Comparison of ENCODE assay signal across 8 cellular contexts in the genomic region with DNA sequence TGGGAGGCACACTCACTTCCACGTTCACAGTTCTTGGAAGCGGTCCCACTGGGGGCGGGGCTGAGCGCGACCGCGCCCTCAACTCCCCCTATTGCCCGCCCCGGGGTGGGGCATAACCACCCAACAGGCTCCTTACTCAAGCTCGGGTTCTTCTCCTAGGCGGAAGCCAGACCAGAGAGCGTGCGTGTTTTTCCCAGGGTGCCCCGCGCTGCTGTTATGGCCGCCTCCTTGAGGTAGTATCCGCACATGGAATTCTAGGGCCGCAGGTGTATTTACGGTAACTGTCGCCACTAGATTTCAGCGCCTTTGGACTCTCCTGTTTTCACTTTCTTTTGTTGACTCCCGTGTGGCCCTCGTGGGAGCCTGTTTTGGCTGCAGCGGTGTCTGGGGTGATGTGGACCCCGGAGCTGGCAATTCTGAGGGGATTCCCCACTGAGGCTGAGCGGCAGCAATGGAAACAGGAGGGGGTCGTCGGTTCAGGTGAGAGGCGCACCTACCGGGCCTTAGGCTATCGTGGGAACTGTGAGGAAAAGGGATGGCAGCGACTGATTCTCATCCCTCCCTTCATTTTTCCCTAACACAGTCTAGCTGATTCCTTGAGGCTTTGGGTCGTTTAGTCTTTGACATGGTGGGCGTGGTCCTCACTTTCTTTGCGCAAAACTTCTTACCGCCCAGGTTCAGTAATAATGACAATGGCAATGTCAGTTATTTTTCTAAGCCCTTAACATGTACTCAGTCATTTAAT. TPM values are rescaled to one million over a fixed set of nuclear protein-coding genes. Genes with fewer than 3 reads are reported as not detected.
DNase-seq lines count a peak whose midpoint lies in the region; ATAC-seq, FAIRE-seq and TF ChIP-seq lines count a peak whose summit lies in the region.

TSS of gene TTC27 (plus strand) at position 150 of the 745 bp plus-strand sequence. CDS start at position 393, 243 bp downstream.

- H3K4me1 ChIP-seq in adrenal gland (replicated peaks in 1 of 2) (peaks cover 0 to 19% of the 10 kb centered on the region in 2 donors), heart right ventricle (peaks cover 0 to 24% (median 14%) of the 10 kb centered on the region in 9 donors), upper lobe of right lung (peaks cover 17% of the 10 kb centered on the region)

- H3K27ac Mint-ChIP-seq in T-cell: peak within 1 kb of the TSS; percentile 51 to 87

- no peaks in the 10 kb centered on the region for H3K9me3 ChIP-seq in adrenal gland (replicated peaks in 1 of 3)
- H3K9me3 ChIP-seq in heart right ventricle: no peaks in the 10 kb centered on the region
- H3K9me3 ChIP-seq in upper lobe of right lung: no peaks in the 10 kb centered on the region

- peak within 1 kb of the TSS; percentile 58 to 94 (median 80) for H3K4me3 ChIP-seq in adrenal gland
- H3K4me3 ChIP-seq in heart right ventricle: peak within 1 kb of the TSS; percentile 53 to 97 (median 88)
- peak within 1 kb of the TSS; percentile 86 for H3K4me3 ChIP-seq in upper lobe of right lung

- no peaks in the 10 kb centered on the region for H3K27me3 Mint-ChIP-seq in T-cell

- H3K27me3 ChIP-seq in adrenal gland: no peaks in the 10 kb centered on the region
- no peaks in the 10 kb centered on the region for H3K27me3 ChIP-seq in heart right ventricle
- no peaks in the 10 kb centered on the region for H3K27me3 ChIP-seq in upper lobe of right lung

- TF ChIP-seq POLR2A in GM12891 (IDR thresholded peaks at IDR 0.05; ENCODE audit: low read depth, low read length): peak; percentile 77
- TF ChIP-seq POLR2A in adrenal gland (IDR thresholded peaks at IDR 0.05): peak in 1 of 2 donors; percentile 40

- H3K36me3 ChIP-seq in adrenal gland (replicated peaks in 1 of 2) (peaks cover 0 to 16% of the 10 kb centered on the region in 2 donors), heart right ventricle (peaks cover 0 to 37% (median 14%) of the 10 kb centered on the region in 9 donors), upper lobe of right lung (peaks cover 18% of the 10 kb centered on the region)

- peak within 1 kb of the TSS; percentile 87 to 91 (median 89) for H3K4me3 Mint-ChIP-seq in T-cell

- POLR2A ChIA-PET in T-cell (lab: Charles Lee): interaction anchor here in 1 of 2 donors (0.6 kb wide), 1 partner anchor 590 kb away, joined by 3 read pairs; no protein-coding TSS in a partner anchor

- intact Hi-C loops in adrenal gland (cut with DNase I): no loop called here
- intact Hi-C loops in heart right ventricle (cut with DNase I): loop anchor here in 1 of 10 donors (10.0 kb wide), 1 partner anchor 117 kb away; no protein-coding TSS in a partner anchor
- intact Hi-C loops in posterior cingulate gyrus (cut with DNase I): no loop called here
- intact Hi-C loops in upper lobe of right lung (cut with DNase I): no loop called here

- peaks cover 24% of the 10 kb centered on the region for H3K36me3 Mint-ChIP-seq in T-cell

- TF ChIP-seq CTCF in adrenal gland (IDR thresholded peaks at IDR 0.05) (peak in 1 of 6 experiments; percentile 15), heart right ventricle (IDR thresholded peaks at IDR 0.05) (peak in 2 of 9 donors; percentile 4 to 12), upper lobe of right lung (IDR thresholded peaks at IDR 0.05) (no peak)

- CTCF ChIA-PET in T-cell (lab: Charles Lee): interaction anchor here in 1 of 2 donors (1.1 kb wide), 1 partner anchor 955 kb away, joined by 5 read pairs; no protein-coding TSS in a partner anchor

- H3K9me3 Mint-ChIP-seq in T-cell: no peaks in the 10 kb centered on the region

- peak; percentile 99 for ATAC-seq in HG02840 (IDR thresholded peaks at IDR 0.05; ENCODE audit: low FRiP score, unreplicated experiment)
- ATAC-seq in T-cell (replicated peaks in 1 of 4): peak; percentile 100
- ATAC-seq in heart right ventricle: peak; percentile 99 to 100 (median 100)
- peak; percentile 100 for ATAC-seq in upper lobe of right lung

- peaks cover 31 to 34% (median 33%) of the 10 kb centered on the region in 3 donors for H3K4me1 Mint-ChIP-seq in T-cell

- 0 to 1% (median 1%) methylated on average over 17 to 36 of the region's 36 CpGs for WGBS in adrenal gland, 4 donors
- WGBS in heart right ventricle, 2 donors: 0% methylated on average over 36 of the region's 36 CpGs

- FAIRE-seq in GM12891 (lab: Jason Lieb, UNC): peak; percentile 93

- peak; percentile 85 for DNase-seq in GM12891 (ENCODE audit: insufficient read length, low spot score)
- peak; percentile 46 for DNase-seq in NCI-H1436 treated with DMSO at 0.1 percent for 48 hours (lab: John Stamatoyannopoulos, UW)
- DNase-seq in T-cell: peak; percentile 90 to 97 (median 93)
- DNase-seq in adrenal gland: peak; percentile 96 to 98 (median 97)
- peak; percentile 95 to 96 for DNase-seq in heart right ventricle
- DNase-seq in posterior cingulate gyrus: peak; percentile 92 to 99 (median 96)
- DNase-seq in upper lobe of right lung: peak; percentile 96

- peak within 1 kb of the TSS in 3 of 5 donors; percentile 64 to 71 (median 70) for H3K27ac ChIP-seq in adrenal gland
- peak within 1 kb of the TSS in 9 of 10 donors; percentile 69 to 78 (median 73) for H3K27ac ChIP-seq in heart right ventricle
- H3K27ac ChIP-seq in upper lobe of right lung: peak within 1 kb of the TSS; percentile 56

TF ChIP-seq in GM12891, 5 proteins besides CTCF, POLR2A, EP300 and RAD21:
- TF ChIP-seq TAF1 (IDR thresholded peaks at IDR 0.05; ENCODE audit: low read depth, low read length): peak; percentile 73
- no peak for TF ChIP-seq PAX5 (IDR thresholded peaks at IDR 0.05; ENCODE audit: insufficient read depth, low read length, severe bottlenecking)
- TF ChIP-seq POLR2AphosphoS5 (IDR thresholded peaks at IDR 0.05; ENCODE audit: low read depth, low read length): peak; percentile 83
TF ChIP-seq in GM12891: peak in this region for 2.

RNA-seq across cellular contexts. Expression of gene TTC27, which starts in this region (rescaled TPM):
- polyA plus RNA-seq in GM12891 (2012; ENCODE audit: low read depth, missing spikeins): 19.0 TPM
- total RNA-seq in T-cell (10 to 100 TPM; 17.9 to 23.3 (median 21.6) TPM), adrenal gland (10 to 100 TPM in 7 of 8 donors, 1 to 10 TPM in 1; 8.3 to 31.1 (median 19.8) TPM), heart right ventricle (10 to 100 TPM in 9 of 10 donors, 1 to 10 TPM in 1; 9.7 to 17.3 (median 12.5) TPM), upper lobe of right lung (10.3 TPM)
- polyA plus RNA-seq in adrenal gland (10 to 100 TPM in 1 of 3 donors, 1 to 10 TPM in 2; 5.7 to 22.9 (median 5.8) TPM), heart right ventricle (1 to 10 TPM; 4.8 to 9.6 TPM)

Comparison
In these comparisons a context has a peak if more than half of its experiments do, and no peak if none do; other contexts are left out.
1. Peak in every context shown above with its lines: DNase-seq, ATAC-seq, H3K4me3 ChIP-seq and H3K27ac ChIP-seq.
2. DNase-seq: peak in every context shown above with its lines; median percentile 97 in adrenal gland; 96 in posterior cingulate gyrus; 96 in upper lobe of right lung; 96 in heart right ventricle; 93 in T-cell; 85 in GM12891; 46 in NCI-H1436 treated with DMSO at 0.1 percent for 48 hours.